31 cellular contexts compared by ENCODE assay signal in the genomic region with DNA sequence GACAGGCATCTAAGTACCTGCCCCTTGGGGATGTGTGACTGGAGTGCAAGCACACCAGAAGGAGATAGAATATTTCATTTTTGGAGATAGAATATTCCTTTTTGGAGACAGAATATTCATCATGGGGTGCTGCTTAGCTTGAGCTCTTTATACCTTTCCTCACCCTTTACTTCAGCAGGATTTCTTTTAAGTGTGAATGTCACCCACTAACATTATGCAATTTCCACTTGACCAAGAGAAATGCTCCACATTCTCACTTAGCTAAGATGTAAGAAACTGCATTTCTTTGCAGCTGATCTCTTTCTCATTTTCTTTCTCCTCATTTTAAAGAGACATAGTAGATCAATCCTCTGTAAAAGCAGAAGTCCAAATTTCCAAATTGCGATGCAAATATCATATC.
"Had no signal": no experiment of that assay in that cellular context is flagged by ENCODE, and none has a peak within 500 bp of the region (broad histone marks: within the 10 kb centered on the region; RNA-seq: fewer than 3 reads in every experiment).

No MANE protein-coding gene starts in this region.

- H3K27me3 Mint-ChIP-seq: activated CD4-positive, alpha-beta memory T cell treated with anti-CD3 and anti-CD28 coated beads, Interleukin-2, amount 10 ng/mL, durations not matched to agents 7 days and 5 days; activated CD4-positive, alpha-beta T cell treated with anti-CD3 and anti-CD28 coated beads for 36 hours; activated CD4-positive, alpha-beta T cell treated with anti-CD3 and anti-CD28 coated beads, Interleukin-2, amount 10 ng/mL, durations not matched to agents 7 days and 5 days; activated naive CD4-positive, alpha-beta T cell treated with anti-CD3 and anti-CD28 coated beads, Interleukin-2, amount 10 ng/mL, durations not matched to agents 7 days and 5 days; activated naive CD8-positive, alpha-beta T cell treated with anti-CD3 and anti-CD28 coated beads, Interleukin-2, amount 10 ng/mL, durations not matched to agents 7 days and 5 days; activated T-cell treated with anti-CD3 and anti-CD28 coated beads, Interleukin-2, amount 50 U/mL, for 24 hours; brain; effector memory CD8-positive, alpha-beta T cell had no signal

- H3K4me3 Mint-ChIP-seq: activated CD4-positive, alpha-beta memory T cell treated with anti-CD3 and anti-CD28 coated beads, Interleukin-2, amount 10 ng/mL, durations not matched to agents 7 days and 5 days; activated CD4-positive, alpha-beta T cell treated with anti-CD3 and anti-CD28 coated beads for 36 hours; activated CD4-positive, alpha-beta T cell treated with anti-CD3 and anti-CD28 coated beads, Interleukin-2, amount 10 ng/mL, durations not matched to agents 7 days and 5 days; activated naive CD4-positive, alpha-beta T cell treated with anti-CD3 and anti-CD28 coated beads, Interleukin-2, amount 10 ng/mL, durations not matched to agents 7 days and 5 days; activated naive CD8-positive, alpha-beta T cell treated with anti-CD3 and anti-CD28 coated beads, Interleukin-2, amount 10 ng/mL, durations not matched to agents 7 days and 5 days; activated T-cell treated with anti-CD3 and anti-CD28 coated beads, Interleukin-2, amount 50 U/mL, for 24 hours; activated T-cell treated with anti-CD3 and anti-CD28 coated beads, Interleukin-2, amount 50 U/mL, for 72 hours; brain; effector memory CD8-positive, alpha-beta T cell had no signal

- H3K9me3 ChIP-seq: ascending aorta, breast epithelium, esophagus muscularis mucosa, gastrocnemius medialis, heart left ventricle had no signal

- H3K4me1 Mint-ChIP-seq: activated CD4-positive, alpha-beta memory T cell treated with anti-CD3 and anti-CD28 coated beads, Interleukin-2, amount 10 ng/mL, durations not matched to agents 7 days and 5 days; activated CD4-positive, alpha-beta T cell treated with anti-CD3 and anti-CD28 coated beads, Interleukin-2, amount 10 ng/mL, durations not matched to agents 7 days and 5 days; activated naive CD4-positive, alpha-beta T cell treated with anti-CD3 and anti-CD28 coated beads, Interleukin-2, amount 10 ng/mL, durations not matched to agents 7 days and 5 days; activated naive CD8-positive, alpha-beta T cell treated with anti-CD3 and anti-CD28 coated beads, Interleukin-2, amount 10 ng/mL, durations not matched to agents 7 days and 5 days had no signal

- H3K9me3 Mint-ChIP-seq: brain had no signal

- H3K27ac ChIP-seq: ascending aorta, breast epithelium, cardiac muscle cell, esophagus muscularis mucosa, foreskin keratinocyte, gastrocnemius medialis, heart left ventricle had no signal

- ATAC-seq: activated CD4-positive, alpha-beta T cell treated with anti-CD3 and anti-CD28 coated beads for 36 hours; activated naive CD4-positive, alpha-beta T cell treated with anti-CD3 and anti-CD28 coated beads, Interleukin-2, amount 50 U/mL, for 72 hours; activated T-cell treated with anti-CD3 and anti-CD28 coated beads, Interleukin-2, amount 50 U/mL, for 72 hours; effector memory CD8-positive, alpha-beta T cell; foreskin keratinocyte; gastrocnemius medialis; heart left ventricle had no signal

- H3K36me3 Mint-ChIP-seq: activated naive CD4-positive, alpha-beta T cell treated with anti-CD3 and anti-CD28 coated beads, Interleukin-2, amount 10 ng/mL, durations not matched to agents 7 days and 5 days; activated naive CD4-positive, alpha-beta T cell treated with anti-CD3 and anti-CD28 coated beads, Interleukin-2, amount 50 U/mL, for 72 hours; activated naive CD8-positive, alpha-beta T cell treated with anti-CD3 and anti-CD28 coated beads, Interleukin-2, amount 10 ng/mL, durations not matched to agents 7 days and 5 days had no signal

- H3K27me3 ChIP-seq: ascending aorta, breast epithelium, cardiac muscle cell, esophagus muscularis mucosa, foreskin keratinocyte, gastrocnemius medialis, heart left ventricle had no signal

- H3K36me3 ChIP-seq: ascending aorta, breast epithelium, cardiac muscle cell, esophagus muscularis mucosa, gastrocnemius medialis, heart left ventricle had no signal

- H3K4me1 ChIP-seq: ascending aorta, breast epithelium, esophagus muscularis mucosa, foreskin keratinocyte, gastrocnemius medialis, heart left ventricle had no signal

- H3K27ac Mint-ChIP-seq: activated CD4-positive, alpha-beta memory T cell treated with anti-CD3 and anti-CD28 coated beads, Interleukin-2, amount 10 ng/mL, durations not matched to agents 7 days and 5 days; activated CD4-positive, alpha-beta T cell treated with anti-CD3 and anti-CD28 coated beads for 36 hours; activated CD4-positive, alpha-beta T cell treated with anti-CD3 and anti-CD28 coated beads, Interleukin-2, amount 10 ng/mL, durations not matched to agents 7 days and 5 days; activated naive CD4-positive, alpha-beta T cell treated with anti-CD3 and anti-CD28 coated beads, Interleukin-2, amount 10 ng/mL, durations not matched to agents 7 days and 5 days; activated naive CD4-positive, alpha-beta T cell treated with anti-CD3 and anti-CD28 coated beads, Interleukin-2, amount 50 U/mL, for 72 hours; activated naive CD8-positive, alpha-beta T cell treated with anti-CD3 and anti-CD28 coated beads, Interleukin-2, amount 10 ng/mL, durations not matched to agents 7 days and 5 days; activated T-cell treated with anti-CD3 and anti-CD28 coated beads, Interleukin-2, amount 50 U/mL, for 24 hours; activated T-cell treated with anti-CD3 and anti-CD28 coated beads, Interleukin-2, amount 50 U/mL, for 72 hours; brain; effector memory CD8-positive, alpha-beta T cell had no signal

- H3K4me3 ChIP-seq: ascending aorta, breast epithelium, cardiac muscle cell, esophagus muscularis mucosa, gastrocnemius medialis, heart left ventricle had no signal

- DNase-seq: activated CD4-positive, alpha-beta memory T cell treated with anti-CD3 and anti-CD28 coated beads, Interleukin-2, amount 10 ng/mL, durations not matched to agents 7 days and 5 days; activated CD4-positive, alpha-beta T cell treated with anti-CD3 and anti-CD28 coated beads for 36 hours; activated CD4-positive, alpha-beta T cell treated with anti-CD3 and anti-CD28 coated beads, Interleukin-2, amount 10 ng/mL, durations not matched to agents 7 days and 5 days; activated CD4-positive, alpha-beta T cell treated with anti-CD3 and anti-CD28 coated beads, Interleukin-2, amount 50 U/mL, for 4 hours; activated CD4-positive, CD25-positive, alpha-beta regulatory T cell; activated CD4-positive, CD25-positive, alpha-beta regulatory T cell treated with anti-CD3 and anti-CD28 coated beads, Interleukin-2, amount 50 U/mL, for 72 hours; activated CD8-positive, alpha-beta memory T cell treated with anti-CD3 and anti-CD28 coated beads, Interleukin-2, amount 50 U/mL, for 48 hours; activated gamma-delta T cell; activated naive CD4-positive, alpha-beta T cell; activated naive CD4-positive, alpha-beta T cell treated with anti-CD3 and anti-CD28 coated beads, Interleukin-2, amount 10 ng/mL, durations not matched to agents 7 days and 5 days; activated naive CD8-positive, alpha-beta T cell treated with anti-CD3 and anti-CD28 coated beads, Interleukin-2, amount 10 ng/mL, durations not matched to agents 7 days and 5 days; activated T-cell treated with anti-CD3 and anti-CD28 coated beads for 4 hours; activated T-cell treated with anti-CD3 and anti-CD28 coated beads, Interleukin-2, amount 50 U/mL, for 24 hours; activated T-cell treated with anti-CD3 and anti-CD28 coated beads, Interleukin-2, amount 50 U/mL, for 72 hours; central memory CD4-positive, alpha-beta T cell; cortex of kidney; dermis blood vessel endothelial cell; effector CD4-positive, alpha-beta T cell; effector memory CD8-positive, alpha-beta T cell; erythroblast; foreskin keratinocyte; gastrocnemius medialis; glutamatergic neuron; heart left ventricle; T-helper 2 cell had no signal
